ENCODE assay signal across 27 cellular contexts in the genomic region with DNA sequence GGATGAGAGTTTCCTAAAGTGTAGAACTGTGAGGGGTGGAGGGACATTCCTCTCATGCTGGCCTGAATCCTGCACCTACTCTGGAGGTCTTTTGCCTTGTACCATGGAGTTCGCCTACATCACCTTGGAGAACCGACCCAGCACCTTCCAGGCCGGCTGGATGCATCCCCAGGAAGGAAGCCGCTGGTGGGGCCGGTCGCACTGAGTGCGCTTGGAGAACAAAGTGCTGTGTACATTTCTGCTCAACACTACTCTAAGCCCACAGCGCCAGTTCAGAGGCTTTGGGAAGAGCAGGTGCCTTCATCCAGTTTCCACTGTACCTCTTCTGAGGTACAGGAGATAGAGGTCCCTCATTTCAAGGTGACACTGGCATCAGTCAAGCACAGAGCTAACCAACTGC.
"Had no signal": no experiment of that assay in that cellular context is flagged by ENCODE, and none has a peak within 500 bp of the region (broad histone marks: within the 10 kb centered on the region; RNA-seq: fewer than 3 reads in every experiment).

No MANE protein-coding gene starts in this region.

- DNase-seq: activated CD4-positive, alpha-beta memory T cell treated with anti-CD3 and anti-CD28 coated beads for 36 hours; activated CD4-positive, alpha-beta T cell treated with anti-CD3 and anti-CD28 coated beads for 36 hours; activated CD4-positive, alpha-beta T cell treated with anti-CD3 and anti-CD28 coated beads, Interleukin-2, amount 10 ng/mL, durations not matched to agents 24 days and 14 days; activated CD4-positive, CD25-positive, alpha-beta regulatory T cell; activated CD4-positive, CD25-positive, alpha-beta regulatory T cell treated with anti-CD3 and anti-CD28 coated beads, Interleukin-2, amount 50 U/mL, for 72 hours; activated CD8-positive, alpha-beta memory T cell treated with anti-CD3 and anti-CD28 coated beads for 24 hours; activated gamma-delta T cell; activated naive CD4-positive, alpha-beta T cell; activated naive CD4-positive, alpha-beta T cell treated with anti-CD3 and anti-CD28 coated beads, Interleukin-2, amount 10 ng/mL, durations not matched to agents 7 days and 5 days; activated naive CD8-positive, alpha-beta T cell treated with anti-CD3 and anti-CD28 coated beads, Interleukin-2, amount 10 ng/mL, durations not matched to agents 7 days and 5 days; activated T-cell treated with anti-CD3 and anti-CD28 coated beads, Interleukin-2, amount 50 U/mL, for 1 hour; activated T-cell treated with anti-CD3 and anti-CD28 coated beads, Interleukin-2, amount 50 U/mL, for 72 hours; central memory CD4-positive, alpha-beta T cell; dorsolateral prefrontal cortex; effector memory CD4-positive, alpha-beta T cell; endodermal cell; foreskin fibroblast; head of caudate nucleus; T-helper 2 cell had no signal

- H3K4me1 Mint-ChIP-seq: activated naive CD4-positive, alpha-beta T cell treated with anti-CD3 and anti-CD28 coated beads, Interleukin-2, amount 10 ng/mL, durations not matched to agents 7 days and 5 days; brain; endodermal cell had no signal

- H3K36me3 ChIP-seq: ascending aorta, breast epithelium, cardiac muscle cell had no signal

- H3K9me3 Mint-ChIP-seq: activated CD4-positive, alpha-beta memory T cell treated with anti-CD3 and anti-CD28 coated beads for 36 hours; activated naive CD4-positive, alpha-beta T cell treated with anti-CD3 and anti-CD28 coated beads, Interleukin-2, amount 10 ng/mL, durations not matched to agents 7 days and 5 days; activated T-cell treated with anti-CD3 and anti-CD28 coated beads, Interleukin-2, amount 50 U/mL, for 72 hours; dendritic cell treated with granulocyte-macrophage colony-stimulating factor and Interleukin-4, amounts not matched to agents 40 ng/mL and 50 ng/mL, for 4 days had no signal

- H3K4me3 ChIP-seq: ascending aorta, breast epithelium, cardiac muscle cell, coronary artery, dorsolateral prefrontal cortex had no signal

- H3K27me3 ChIP-seq: ascending aorta, breast epithelium, cardiac muscle cell, dorsolateral prefrontal cortex had no signal

- H3K27me3 Mint-ChIP-seq: activated CD4-positive, alpha-beta T cell treated with anti-CD3 and anti-CD28 coated beads, Interleukin-2, amount 10 ng/mL, durations not matched to agents 24 days and 14 days; dendritic cell treated with granulocyte-macrophage colony-stimulating factor and Interleukin-4, amounts not matched to agents 40 ng/mL and 50 ng/mL, for 4 days had no signal

- H3K27ac ChIP-seq: ascending aorta, breast epithelium, cardiac muscle cell, coronary artery, dorsolateral prefrontal cortex had no signal

- H3K4me3 Mint-ChIP-seq: activated CD4-positive, alpha-beta memory T cell treated with anti-CD3 and anti-CD28 coated beads for 36 hours; activated CD4-positive, alpha-beta T cell treated with anti-CD3 and anti-CD28 coated beads for 36 hours; activated CD4-positive, alpha-beta T cell treated with anti-CD3 and anti-CD28 coated beads, Interleukin-2, amount 10 ng/mL, durations not matched to agents 24 days and 14 days; activated naive CD4-positive, alpha-beta T cell treated with anti-CD3 and anti-CD28 coated beads, Interleukin-2, amount 10 ng/mL, durations not matched to agents 7 days and 5 days; activated naive CD8-positive, alpha-beta T cell treated with anti-CD3 and anti-CD28 coated beads, Interleukin-2, amount 10 ng/mL, durations not matched to agents 7 days and 5 days; activated T-cell treated with anti-CD3 and anti-CD28 coated beads, Interleukin-2, amount 50 U/mL, for 72 hours; brain; dendritic cell treated with granulocyte-macrophage colony-stimulating factor and Interleukin-4, amounts not matched to agents 40 ng/mL and 50 ng/mL, for 4 days; endodermal cell had no signal

- H3K36me3 Mint-ChIP-seq: activated CD4-positive, alpha-beta memory T cell treated with anti-CD3 and anti-CD28 coated beads for 36 hours; activated naive CD4-positive, alpha-beta T cell treated with anti-CD3 and anti-CD28 coated beads, Interleukin-2, amount 10 ng/mL, durations not matched to agents 7 days and 5 days; brain had no signal

- H3K4me1 ChIP-seq: ascending aorta, breast epithelium had no signal

- H3K9me3 ChIP-seq: ascending aorta, breast epithelium had no signal

- ATAC-seq: activated CD4-positive, alpha-beta T cell treated with anti-CD3 and anti-CD28 coated beads for 36 hours; activated naive CD4-positive, alpha-beta T cell treated with anti-CD3 and anti-CD28 coated beads, Interleukin-2, amount 50 U/mL, for 72 hours; activated T-cell treated with anti-CD3 and anti-CD28 coated beads, Interleukin-2, amount 50 U/mL, for 72 hours; esophagus mucosa had no signal

- H3K27ac Mint-ChIP-seq: activated CD4-positive, alpha-beta memory T cell treated with anti-CD3 and anti-CD28 coated beads for 36 hours; activated CD4-positive, alpha-beta T cell treated with anti-CD3 and anti-CD28 coated beads for 36 hours; activated CD4-positive, alpha-beta T cell treated with anti-CD3 and anti-CD28 coated beads, Interleukin-2, amount 10 ng/mL, durations not matched to agents 24 days and 14 days; activated naive CD4-positive, alpha-beta T cell treated with anti-CD3 and anti-CD28 coated beads, Interleukin-2, amount 10 ng/mL, durations not matched to agents 7 days and 5 days; activated naive CD8-positive, alpha-beta T cell treated with anti-CD3 and anti-CD28 coated beads, Interleukin-2, amount 10 ng/mL, durations not matched to agents 7 days and 5 days; activated T-cell treated with anti-CD3 and anti-CD28 coated beads, Interleukin-2, amount 50 U/mL, for 72 hours; brain; dendritic cell treated with granulocyte-macrophage colony-stimulating factor and Interleukin-4, amounts not matched to agents 40 ng/mL and 50 ng/mL, for 4 days; endodermal cell had no signal
